Comparison of ENCODE assay signal across 9 cellular contexts in the genomic region with DNA sequence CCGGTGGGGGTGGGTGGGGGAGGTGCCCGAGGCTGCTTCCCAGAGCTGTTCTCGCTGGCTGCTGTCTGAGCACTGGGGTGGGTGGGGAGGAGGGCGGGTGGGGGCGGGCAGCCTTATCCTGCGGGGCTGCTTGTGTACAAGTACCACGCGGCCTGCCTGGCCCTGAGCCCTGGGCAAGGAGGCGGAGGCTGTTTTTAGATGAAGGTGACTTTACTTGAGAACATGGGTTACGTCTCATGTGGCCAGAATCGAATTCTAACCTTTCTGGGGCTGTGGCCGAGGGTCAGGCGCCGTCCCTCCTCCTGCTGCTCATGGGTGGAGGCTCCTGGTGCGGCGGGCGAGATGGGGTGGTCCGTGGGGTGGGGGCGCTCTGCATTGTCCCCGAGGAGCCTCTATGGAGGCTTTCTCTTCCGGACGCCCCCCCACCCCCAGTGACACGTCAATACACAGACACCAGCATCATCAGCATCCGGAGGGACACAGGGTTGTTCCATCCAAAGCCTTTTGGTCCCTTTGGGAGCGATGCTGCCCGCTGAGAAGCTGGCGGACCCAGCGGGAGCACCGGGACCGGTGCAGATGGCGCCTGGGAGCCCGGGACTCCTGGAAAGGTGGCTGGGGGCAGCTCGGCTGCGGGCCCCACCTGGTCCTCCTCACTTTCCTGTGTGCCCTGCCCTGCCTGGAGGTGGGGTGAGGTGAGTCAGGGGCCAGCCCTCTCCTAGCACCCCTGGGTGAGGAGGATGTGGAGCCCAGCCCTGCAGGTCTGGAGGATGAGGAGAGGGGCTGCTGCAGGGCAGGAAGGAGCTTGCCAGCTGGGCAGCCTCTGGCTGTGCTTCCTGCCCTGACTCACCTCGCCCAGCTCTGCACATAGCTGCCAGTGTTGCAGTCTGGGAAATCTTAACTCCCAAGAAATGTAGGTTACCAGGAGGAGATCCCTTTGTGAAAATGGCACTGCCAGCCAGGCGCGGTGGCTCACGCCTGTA. TPM values are rescaled to one million over a fixed set of nuclear protein-coding genes. Genes with fewer than 3 reads are reported as not detected.
DNase-seq lines count a peak whose midpoint lies in the region; ATAC-seq and TF ChIP-seq lines count a peak whose summit lies in the region.
"Had no signal": no experiment of that assay in that cellular context is flagged by ENCODE, and none has a peak within 500 bp of the region (broad histone marks: within the 10 kb centered on the region; RNA-seq: fewer than 3 reads in every experiment).

No MANE protein-coding gene starts in this region.

- no peaks in the 10 kb centered on the region for H3K9me2 ChIP-seq in SU-DHL-6 (replicated peaks; ENCODE audit: insufficient read depth, low read length)

- H2AFZ ChIP-seq in SU-DHL-6 (ENCODE audit: low read depth, low read length, severe bottlenecking), result no peak overlapping the region

- H4K20me1 ChIP-seq in SU-DHL-6 (ENCODE audit: low read depth, low read length), result no peaks in the 10 kb centered on the region

- ATAC-seq in GM18909 (IDR thresholded peaks at IDR 0.05; ENCODE audit: poor library complexity, unreplicated experiment), result no peak

- DNase-seq in EL, result peak; percentile 67
- peak; percentile 43 for DNase-seq in fibroblast of the aortic adventitia (ENCODE audit: low read depth)
- peak; percentile 83 for DNase-seq in osteocyte (ENCODE audit: extremely low spot score, unreplicated experiment)
- DNase-seq in NCI-H2107 treated with DMSO at 0.1 percent for 48 hours (lab: John Stamatoyannopoulos, UW; ENCODE audit: unreplicated experiment), result no peak
- DNase-seq in activated CD4-positive, CD25-positive, alpha-beta regulatory T cell treated with anti-CD3 and anti-CD28 coated beads, Interleukin-2, amount 50 U/mL, for 72 hours, result no peak
- DNase-seq in iPS-NIHi11 (ENCODE audit: low spot score), result no peak
- DNase-seq: NCI-H524 had no signal

- no peaks in the 10 kb centered on the region for H3K36me3 ChIP-seq in SU-DHL-6 (ENCODE audit: low read length)

- H3K27ac Mint-ChIP-seq in osteocyte (ENCODE audit: unreplicated experiment), result peak overlapping the region; percentile 89

- no peaks in the 10 kb centered on the region for H3K9me3 Mint-ChIP-seq in osteocyte (ENCODE audit: unreplicated experiment)

- H3K27ac ChIP-seq in SU-DHL-6 (ENCODE audit: low read depth, low read length), result no peak overlapping the region

- no peaks in the 10 kb centered on the region for H3K27me3 ChIP-seq in SU-DHL-6 (ENCODE audit: low read length)

- peak overlapping the region; percentile 58 for H3K4me2 ChIP-seq in SU-DHL-6 (ENCODE audit: low read depth, low read length, poor library complexity, severe bottlenecking)

- H3K27me3 Mint-ChIP-seq in osteocyte (ENCODE audit: unreplicated experiment), result no peaks in the 10 kb centered on the region

- peak overlapping the region; percentile 84 for H3K4me3 Mint-ChIP-seq in osteocyte (ENCODE audit: unreplicated experiment)

- H3K9me3 ChIP-seq in SU-DHL-6 (ENCODE audit: insufficient read depth, low read length), result no peaks in the 10 kb centered on the region

- no peak overlapping the region for H3K4me3 ChIP-seq in SU-DHL-6 (ENCODE audit: insufficient read depth, low read length, poor library complexity, severe bottlenecking)
- H3K4me3 ChIP-seq in fibroblast of the aortic adventitia (ENCODE audit: low read depth, low read length), result peak overlapping the region; percentile 57

- H3K36me3 Mint-ChIP-seq in osteocyte (ENCODE audit: unreplicated experiment), result no peaks in the 10 kb centered on the region

- H3K4me1 Mint-ChIP-seq in osteocyte (ENCODE audit: unreplicated experiment), result peaks cover 50% of the 10 kb centered on the region

- peak overlapping the region; percentile 32; the same call in 1 of the 2 replicates for H3K9ac ChIP-seq in SU-DHL-6 (ENCODE audit: low read length)

- TF ChIP-seq CTCF in SU-DHL-6 (IDR thresholded peaks at IDR 0.05; ENCODE audit: insufficient read depth, low read length, poor library complexity, severe bottlenecking) (no peak), fibroblast of the aortic adventitia (IDR thresholded peaks at IDR 0.05; ENCODE audit: insufficient read depth, low read length) (no peak), osteocyte (IDR thresholded peaks at IDR 0.05) (no peak)

- H3F3A ChIP-seq in SU-DHL-6 (ENCODE audit: insufficient read depth), result peaks cover 13% of the 10 kb centered on the region

- H3K79me2 ChIP-seq in SU-DHL-6 (ENCODE audit: insufficient read depth, low read length), result peaks cover 66% of the 10 kb centered on the region

RNA-seq across cellular contexts. Expression of a gene that starts 3.4 kb away (rescaled TPM):
- total RNA-seq in fibroblast of the aortic adventitia (ENCODE audit: low replicate concordance) (151 and 239 TPM in 2 replicates), osteocyte (816 and 859 TPM in 2 replicates)

RNA-seq across cellular contexts. Expression of a gene that starts 13.9 kb away (rescaled TPM):
- total RNA-seq in fibroblast of the aortic adventitia (ENCODE audit: low replicate concordance) (0.08 and 0.63 TPM in 2 replicates), osteocyte (27.2 and 28.3 TPM in 2 replicates)

RNA-seq across cellular contexts. Expression of a gene that starts 32.0 kb away (rescaled TPM):
- total RNA-seq in fibroblast of the aortic adventitia (ENCODE audit: low replicate concordance), result not detected in 2 replicates
- total RNA-seq in osteocyte, result not detected in 2 replicates

RNA-seq across cellular contexts. Expression of a gene that starts 44.3 kb away (rescaled TPM):
- total RNA-seq in fibroblast of the aortic adventitia (ENCODE audit: low replicate concordance), result 31.0 and 65.8 TPM in 2 replicates
- 65.3 and 69.0 TPM in 2 replicates for total RNA-seq in osteocyte

RNA-seq across cellular contexts. Expression of a gene that starts 57.5 kb away (rescaled TPM):
- 13.5 and 22.0 TPM in 2 replicates for total RNA-seq in fibroblast of the aortic adventitia (ENCODE audit: low replicate concordance)
- total RNA-seq in osteocyte, result 44.6 and 47.6 TPM in 2 replicates

Comparison
In these comparisons a context has a peak if more than half of its experiments do, and no peak if none do; other contexts are left out.
1. DNase-seq: peak in EL (single experiment), fibroblast of the aortic adventitia (single experiment) and osteocyte (single experiment); none in NCI-H2107 treated with DMSO at 0.1 percent for 48 hours (single experiment), activated CD4-positive, CD25-positive, alpha-beta regulatory T cell treated with anti-CD3 and anti-CD28 coated beads, Interleukin-2, amount 50 U/mL, for 72 hours (single experiment) and iPS-NIHi11 (single experiment).
2. RNA of a gene that starts 13.9 kb away (total RNA-seq): 27.2 to 28.3 TPM in osteocyte; 0.08 to 0.63 TPM in fibroblast of the aortic adventitia; every median in the first group is over 10 times any median in the second.